2 cellular contexts compared by ENCODE assay signal in genomic region chr1:81512242-81512641, GRCh38.
TF ChIP-seq lines count a peak whose summit lies in the region.

No MANE protein-coding gene starts in this region.

TF ChIP-seq in H1, 55 proteins besides CTCF, POLR2A, EP300 and RAD21:
- TF ChIP-seq SIRT6 (IDR thresholded peaks at IDR 0.05; ENCODE audit: low read length) (no peak), JUND (IDR thresholded peaks at IDR 0.05; ENCODE audit: low read length) (no peak), EZH2 (IDR thresholded peaks at IDR 0.05; ENCODE audit: low read depth, low read length, severe bottlenecking) (no peak), CHD7 (IDR thresholded peaks at IDR 0.05; ENCODE audit: insufficient replicate concordance, low read length) (no peak), CBX5 (IDR thresholded peaks at IDR 0.05; ENCODE audit: low read depth, low read length) (no peak), SUZ12 (IDR thresholded peaks at IDR 0.05; ENCODE audit: low read length) (no peak), SRF (IDR thresholded peaks at IDR 0.05; ENCODE audit: low read depth, low read length) (no peak), JUN (IDR thresholded peaks at IDR 0.05; ENCODE audit: low read depth, low read length) (no peak), CHD1 (IDR thresholded peaks at IDR 0.05; ENCODE audit: low read depth, low read length) (no peak), PHF8 (conservative IDR thresholded peaks at IDR 0.05; ENCODE audit: low read depth, low read length) (no peak)

TF ChIP-seq in neural cell, 6 proteins besides CTCF, POLR2A, EP300 and RAD21:
- TF ChIP-seq SMC3 (conservative IDR thresholded peaks at IDR 0.05; ENCODE audit: poor library complexity) (no peak), TAF1 (IDR thresholded peaks at IDR 0.05; ENCODE audit: low read depth) (no peak), POLR2AphosphoS5 (IDR thresholded peaks at IDR 0.05) (no peak), MXI1 (conservative IDR thresholded peaks at IDR 0.05; ENCODE audit: poor library complexity, severe bottlenecking) (no peak), REST (IDR thresholded peaks at IDR 0.05; ENCODE audit: borderline replicate concordance) (no peak), EZH2 (IDR thresholded peaks at IDR 0.05; ENCODE audit: borderline replicate concordance, insufficient read depth, low read length, poor library complexity, severe bottlenecking) (no peak)
